In the genomic region with DNA sequence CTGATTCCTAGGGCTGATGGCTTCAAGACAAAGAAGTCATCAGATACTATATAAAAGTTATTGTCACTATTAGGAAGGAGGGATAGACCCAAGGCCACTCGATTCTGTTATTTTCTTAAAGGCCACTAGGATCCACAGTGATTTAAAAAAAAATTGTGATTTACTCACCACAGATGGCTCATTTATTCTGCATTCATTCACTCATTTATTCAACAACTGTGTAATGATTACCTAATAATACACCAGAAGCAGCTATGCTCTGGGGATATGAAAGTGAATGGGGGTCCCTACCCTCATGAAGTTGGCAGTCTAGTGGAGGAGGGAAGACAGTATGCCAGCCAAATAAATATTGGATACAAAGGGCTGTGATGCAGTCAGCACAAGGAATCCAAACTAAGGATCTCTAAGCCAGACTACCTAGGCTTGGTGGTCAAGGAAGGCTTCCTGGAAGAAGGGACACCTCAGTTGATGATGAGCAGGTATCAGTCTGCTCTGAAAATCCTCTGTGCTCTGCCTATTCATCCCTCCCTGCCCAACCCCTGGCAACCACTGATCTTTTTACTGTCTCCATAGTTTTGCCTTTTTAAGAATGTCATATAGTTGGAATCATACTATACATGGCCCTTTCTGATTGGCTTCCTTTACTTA, we compare ENCODE assay signal across 17 cellular contexts.
DNase-seq lines count a peak whose midpoint lies in the region; ATAC-seq, FAIRE-seq and TF ChIP-seq lines count a peak whose summit lies in the region.
"Had no signal": no experiment of that assay in that cellular context is flagged by ENCODE, and none has a peak within 500 bp of the region (broad histone marks: within the 10 kb centered on the region; RNA-seq: fewer than 3 reads in every experiment).

No MANE protein-coding gene starts in this region.

- TF ChIP-seq CTCF in A549 (IDR thresholded peaks at IDR 0.05) (no peak), OCI-LY3 (IDR thresholded peaks at IDR 0.05; ENCODE audit: low read depth, low read length) (no peak), VCaP (conservative IDR thresholded peaks at IDR 0.05) (no peak), fibroblast of mammary gland (conservative IDR thresholded peaks at IDR 0.05; ENCODE audit: control insufficient read depth, insufficient read depth, low read depth, low read length) (no peak), HFFc6 (IDR thresholded peaks at IDR 0.05) (no peak), nephron progenitor cell (IDR thresholded peaks at IDR 0.05) (no peak)

- CTCF ChIA-PET in A549 (lab: Yijun Ruan, JAX) = interaction anchor here (0.9 to 2.4 kb wide), 5 partner anchors 12 to 219 kb away, joined by 3 to 10 read pairs (median 8); a partner anchor contains a TSS

- H3K27me3 ChIP-seq in OCI-LY3 (ENCODE audit: low read depth, low read length) = no peaks in the 10 kb centered on the region
- H3K27me3 ChIP-seq: BLaER1 treated with 17β-estradiol and CSF1 and Interleukin-3, amounts not matched to agents 10 nM and 100 nM had no signal

- no peaks in the 10 kb centered on the region for H3K36me3 ChIP-seq in OCI-LY3 (replicated peaks; ENCODE audit: low read depth, low read length)
- H3K36me3 ChIP-seq: BLaER1 treated with 17β-estradiol and CSF1 and Interleukin-3, amounts not matched to agents 10 nM and 100 nM had no signal

- H3K36me3 Mint-ChIP-seq in stimulated activated effector memory CD8-positive, alpha-beta T cell treated with anti-CD3 and anti-CD28 coated beads, Interleukin-12 subunit alpha, Interleukin-12 subunit beta, amount 100 ng/mL, for 72 hours = no peaks in the 10 kb centered on the region
- H3K36me3 Mint-ChIP-seq in HFFc6 (ENCODE audit: low read depth) = no peaks in the 10 kb centered on the region
- no peaks in the 10 kb centered on the region for H3K36me3 Mint-ChIP-seq in nephron progenitor cell (ENCODE audit: low read depth)
- H3K36me3 Mint-ChIP-seq: CD4-positive, CD25-positive, alpha-beta regulatory T cell had no signal

- 19% methylated on average over 1 of the region's 1 CpG for WGBS in A549 (ENCODE audit: missing lambda C conversion rate)

- H3K27me3 Mint-ChIP-seq in HFFc6 (ENCODE audit: insufficient read depth) = no peaks in the 10 kb centered on the region; the same call in none of the 2 replicates
- peaks cover 88% of the 10 kb centered on the region for H3K27me3 Mint-ChIP-seq in nephron progenitor cell (ENCODE audit: low read depth, poor library complexity)

- TF ChIP-seq EP300 in A549 (IDR thresholded peaks at IDR 0.05) = no peak

- H3K9me3 ChIP-seq in A549 (no peaks in the 10 kb centered on the region), OCI-LY3 (ENCODE audit: insufficient read depth, low read length) (no peaks in the 10 kb centered on the region)
- H3K9me3 ChIP-seq: BLaER1 treated with 17β-estradiol and CSF1 and Interleukin-3, amounts not matched to agents 10 nM and 100 nM had no signal

- ATAC-seq in A549 = peak in 1 of 2 experiments; percentile 16; a peak in 1 of 6 replicates
- no peak for ATAC-seq in stimulated activated effector memory CD8-positive, alpha-beta T cell treated with anti-CD3 and anti-CD28 coated beads, Interleukin-12 subunit alpha, Interleukin-12 subunit beta, amount 100 ng/mL, for 72 hours

- POLR2A ChIA-PET in A549 (lab: Yijun Ruan, JAX) = no interaction called here

- no peak overlapping the region for H3K4me3 ChIP-seq in A549
- H3K4me3 ChIP-seq in OCI-LY3 (ENCODE audit: low read length) = no peak overlapping the region
- no peak overlapping the region for H3K4me3 ChIP-seq in fibroblast of mammary gland (ENCODE audit: control insufficient read depth, low read depth, low read length)
- H3K4me3 ChIP-seq: BLaER1 treated with 17β-estradiol and CSF1 and Interleukin-3, amounts not matched to agents 10 nM and 100 nM had no signal

- no peaks in the 10 kb centered on the region; the same call in 1 of the 2 replicates for H3K79me2 ChIP-seq in OCI-LY3 (ENCODE audit: low read length)

- no peak overlapping the region for H3K9ac ChIP-seq in OCI-LY3 (ENCODE audit: low read length)
- H3K9ac ChIP-seq: BLaER1 treated with 17β-estradiol and CSF1 and Interleukin-3, amounts not matched to agents 10 nM and 100 nM had no signal

- FAIRE-seq in A549 (lab: Jason Lieb, UNC) = no peak

- H2AFZ ChIP-seq in OCI-LY3 (ENCODE audit: low read depth, low read length) = no peak overlapping the region

- peak overlapping the region; percentile 64 for H3K4me2 ChIP-seq in A549
- H3K4me2 ChIP-seq in OCI-LY3 (ENCODE audit: low read length) = 0 out of 2 replicates have a peak overlapping the region, but pooled peaks have one; percentile 19
- H3K4me2 ChIP-seq: BLaER1 treated with 17β-estradiol and CSF1 and Interleukin-3, amounts not matched to agents 10 nM and 100 nM had no signal

- peak overlapping the region; percentile 20 to 70; a peak in 5 of 6 replicates for H3K27ac ChIP-seq in A549
- H3K27ac ChIP-seq in OCI-LY3 (ENCODE audit: low read length) = no peak overlapping the region
- H3K27ac ChIP-seq in VCaP = 0 out of 2 replicates have a peak overlapping the region, but pooled peaks have one; percentile 28
- H3K27ac ChIP-seq: BLaER1 treated with 17β-estradiol and CSF1 and Interleukin-3, amounts not matched to agents 10 nM and 100 nM; HL-60 had no signal

- no peak for TF ChIP-seq RAD21 in A549 (conservative IDR thresholded peaks at IDR 0.05 in 1 of 2, IDR thresholded peaks at IDR 0.05 in 1 of 2)

- no peaks in the 10 kb centered on the region for H4K20me1 ChIP-seq in OCI-LY3 (ENCODE audit: insufficient read depth, low read length)
- H4K20me1 ChIP-seq: BLaER1 treated with 17β-estradiol and CSF1 and Interleukin-3, amounts not matched to agents 10 nM and 100 nM had no signal

- TF ChIP-seq POLR2A in A549 (IDR thresholded peaks at IDR 0.05; ENCODE audit: low read length) = no peak

- H3K4me1 ChIP-seq in A549 (peaks cover 58% of the 10 kb centered on the region), OCI-LY3 (ENCODE audit: low read length) (peaks cover 40% of the 10 kb centered on the region)

- no peak overlapping the region for H3K27ac Mint-ChIP-seq in stimulated activated effector memory CD8-positive, alpha-beta T cell treated with anti-CD3 and anti-CD28 coated beads, Interleukin-12 subunit alpha, Interleukin-12 subunit beta, amount 100 ng/mL, for 72 hours
- H3K27ac Mint-ChIP-seq in HFFc6 (no peak overlapping the region), nephron progenitor cell (no peak overlapping the region)
- H3K27ac Mint-ChIP-seq: H9 had no signal

- DNase-seq in A549 (ENCODE audit: low read depth in 1 of 2, low spot score in 1 of 2) (no peak), fibroblast of mammary gland (ENCODE audit: low read depth) (peak; percentile 47), NCI-H2171 (lab: John Stamatoyannopoulos, UW) (no peak), HFFc6 (no peak), nephron progenitor cell (no peak)
- no peak for DNase-seq in stimulated activated effector memory CD8-positive, alpha-beta T cell treated with anti-CD3 and anti-CD28 coated beads, Interleukin-12 subunit alpha, Interleukin-12 subunit beta, amount 100 ng/mL, for 72 hours (ENCODE audit: low spot score in 2 of 2)
- DNase-seq: 8988T; ACHN; CD4-positive, CD25-positive, alpha-beta regulatory T cell; DMS53; GF-D8; GOT3; H9 had no signal

- peaks cover 15% of the 10 kb centered on the region for H3K4me1 Mint-ChIP-seq in stimulated activated effector memory CD8-positive, alpha-beta T cell treated with anti-CD3 and anti-CD28 coated beads, Interleukin-12 subunit alpha, Interleukin-12 subunit beta, amount 100 ng/mL, for 72 hours
- H3K4me1 Mint-ChIP-seq in HFFc6 (ENCODE audit: low read depth) (peaks cover 24% of the 10 kb centered on the region), nephron progenitor cell (peaks cover 15% of the 10 kb centered on the region)

- no peak overlapping the region for H3K4me3 Mint-ChIP-seq in stimulated activated effector memory CD8-positive, alpha-beta T cell treated with anti-CD3 and anti-CD28 coated beads, Interleukin-12 subunit alpha, Interleukin-12 subunit beta, amount 100 ng/mL, for 72 hours
- H3K4me3 Mint-ChIP-seq in HFFc6 (no peak overlapping the region), nephron progenitor cell (no peak overlapping the region)
- H3K4me3 Mint-ChIP-seq: CD4-positive, CD25-positive, alpha-beta regulatory T cell; H9 had no signal

- no peaks in the 10 kb centered on the region for H3K9me3 Mint-ChIP-seq in stimulated activated effector memory CD8-positive, alpha-beta T cell treated with anti-CD3 and anti-CD28 coated beads, Interleukin-12 subunit alpha, Interleukin-12 subunit beta, amount 100 ng/mL, for 72 hours
- H3K9me3 Mint-ChIP-seq in HFFc6 (no peaks in the 10 kb centered on the region), nephron progenitor cell (no peaks in the 10 kb centered on the region)
- H3K9me3 Mint-ChIP-seq: H9 had no signal

TF ChIP-seq in A549, 52 proteins besides CTCF, POLR2A, EP300 and RAD21:
- no peak for TF ChIP-seq EHF (CRISPR knock-in tag; IDR thresholded peaks at IDR 0.05)
- TF ChIP-seq HEYL (CRISPR knock-in tag; IDR thresholded peaks at IDR 0.05) = no peak
- TF ChIP-seq, protein P1, sequence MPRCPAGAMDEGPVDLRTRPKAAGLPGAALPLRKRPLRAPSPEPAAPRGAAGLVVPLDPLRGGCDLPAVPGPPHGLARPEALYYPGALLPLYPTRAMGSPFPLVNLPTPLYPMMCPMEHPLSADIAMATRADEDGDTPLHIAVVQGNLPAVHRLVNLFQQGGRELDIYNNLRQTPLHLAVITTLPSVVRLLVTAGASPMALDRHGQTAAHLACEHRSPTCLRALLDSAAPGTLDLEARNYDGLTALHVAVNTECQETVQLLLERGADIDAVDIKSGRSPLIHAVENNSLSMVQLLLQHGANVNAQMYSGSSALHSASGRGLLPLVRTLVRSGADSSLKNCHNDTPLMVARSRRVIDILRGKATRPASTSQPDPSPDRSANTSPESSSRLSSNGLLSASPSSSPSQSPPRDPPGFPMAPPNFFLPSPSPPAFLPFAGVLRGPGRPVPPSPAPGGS (IDR thresholded peaks at IDR 0.05) = no peak
- TF ChIP-seq PHF8 (IDR thresholded peaks at IDR 0.05; ENCODE audit: borderline replicate concordance, low read depth) = no peak
- TF ChIP-seq, protein P2, sequence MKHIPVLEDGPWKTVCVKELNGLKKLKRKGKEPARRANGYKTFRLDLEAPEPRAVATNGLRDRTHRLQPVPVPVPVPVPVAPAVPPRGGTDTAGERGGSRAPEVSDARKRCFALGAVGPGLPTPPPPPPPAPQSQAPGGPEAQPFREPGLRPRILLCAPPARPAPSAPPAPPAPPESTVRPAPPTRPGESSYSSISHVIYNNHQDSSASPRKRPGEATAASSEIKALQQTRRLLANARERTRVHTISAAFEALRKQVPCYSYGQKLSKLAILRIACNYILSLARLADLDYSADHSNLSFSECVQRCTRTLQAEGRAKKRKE (CRISPR knock-in tag; IDR thresholded peaks at IDR 0.05; ENCODE audit: low read depth) = no peak
- TF ChIP-seq FOSL2 (IDR thresholded peaks at IDR 0.05) = peak; percentile 13; the same call in 1 of the 2 replicates
- TF ChIP-seq FOSL2 (CRISPR knock-in tag; IDR thresholded peaks at IDR 0.05) = peak; percentile 69
- TF ChIP-seq ZFP36 (IDR thresholded peaks at IDR 0.05; ENCODE audit: borderline replicate concordance, partially characterized antibody) = peak; percentile 83
- TF ChIP-seq JUNB (IDR thresholded peaks at IDR 0.05) = 0 out of 2 replicates have a peak, but pooled peaks have one; percentile 31
